ENCODE assay signal across 14 cellular contexts in the genomic region with DNA sequence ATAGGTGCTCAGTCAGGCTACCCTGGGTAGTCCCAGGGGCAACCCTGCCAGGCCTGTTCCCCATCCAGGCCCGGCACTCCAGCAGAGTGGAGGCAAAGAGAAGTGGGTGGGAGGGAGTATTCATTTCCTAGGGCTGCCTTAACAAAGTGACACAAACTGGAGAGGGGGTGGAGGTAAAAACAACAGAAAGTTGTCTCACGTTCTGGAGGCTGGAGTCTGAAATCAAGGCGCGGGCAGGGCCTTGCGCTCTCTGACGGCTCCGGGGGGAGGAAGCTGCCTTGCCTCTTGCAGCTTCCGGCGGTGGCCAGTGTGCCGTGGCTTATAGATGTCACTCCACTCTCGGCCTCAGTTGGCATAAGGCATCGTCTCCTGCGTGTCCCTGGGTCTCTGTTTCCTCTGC.
DNase-seq lines count a peak whose midpoint lies in the region; ATAC-seq and TF ChIP-seq lines count a peak whose summit lies in the region.
"Had no signal": no experiment of that assay in that cellular context is flagged by ENCODE, and none has a peak within 500 bp of the region (broad histone marks: within the 10 kb centered on the region; RNA-seq: fewer than 3 reads in every experiment).

No MANE protein-coding gene starts in this region.

- no peak for TF ChIP-seq CTCF in thyroid gland (IDR thresholded peaks at IDR 0.05)

- no peak overlapping the region for H3K27ac Mint-ChIP-seq in activated naive CD4-positive, alpha-beta T cell treated with anti-CD3 and anti-CD28 coated beads, Interleukin-2, amount 10 ng/mL, durations not matched to agents 7 days and 5 days

- no peaks in the 10 kb centered on the region for H3K36me3 Mint-ChIP-seq in activated naive CD4-positive, alpha-beta T cell treated with anti-CD3 and anti-CD28 coated beads, Interleukin-2, amount 10 ng/mL, durations not matched to agents 7 days and 5 days

- peak; percentile 50 for ATAC-seq in HG02623 (IDR thresholded peaks at IDR 0.05; ENCODE audit: unreplicated experiment)
- ATAC-seq: body of pancreas had no signal

- no peak for TF ChIP-seq POLR2A in thyroid gland (IDR thresholded peaks at IDR 0.05)

- no peaks in the 10 kb centered on the region for H3K36me3 ChIP-seq in thyroid gland
- H3K36me3 ChIP-seq: upper lobe of left lung had no signal

- no peaks in the 10 kb centered on the region for H3K9me3 ChIP-seq in thyroid gland
- H3K9me3 ChIP-seq: body of pancreas, upper lobe of left lung had no signal

- no peak overlapping the region for H3K4me3 Mint-ChIP-seq in activated naive CD4-positive, alpha-beta T cell treated with anti-CD3 and anti-CD28 coated beads, Interleukin-2, amount 10 ng/mL, durations not matched to agents 7 days and 5 days

- no peaks in the 10 kb centered on the region for H3K9me3 Mint-ChIP-seq in activated naive CD4-positive, alpha-beta T cell treated with anti-CD3 and anti-CD28 coated beads, Interleukin-2, amount 10 ng/mL, durations not matched to agents 7 days and 5 days

- peak; percentile 44 for DNase-seq in activated naive CD4-positive, alpha-beta T cell treated with anti-CD3 and anti-CD28 coated beads, Interleukin-2, amount 10 ng/mL, durations not matched to agents 7 days and 5 days
- DNase-seq in activated naive CD4-positive, alpha-beta T cell treated with Interleukin-2 at 50 U/mL for 16 hours = no peak
- DNase-seq in Kasumi-1 (lab: John Stamatoyannopoulos, UW) = peak; percentile 17 to 18
- peak; percentile 46 to 75 for DNase-seq in thyroid gland
- no peak for DNase-seq in AG20443 (ENCODE audit: low spot score)
- DNase-seq in NCI-H2227 (lab: John Stamatoyannopoulos, UW; ENCODE audit: unreplicated experiment) = no peak
- no peak for DNase-seq in iPS-NIHi7 (ENCODE audit: extremely low spot score)
- DNase-seq: body of pancreas, erythroblast, NCI-H1694 treated with DMSO at 0.1 percent for 48 hours, nucleus accumbens, Right ventricle myocardium superior, upper lobe of left lung had no signal

- peaks cover 24% of the 10 kb centered on the region for H3K27me3 Mint-ChIP-seq in activated naive CD4-positive, alpha-beta T cell treated with anti-CD3 and anti-CD28 coated beads, Interleukin-2, amount 10 ng/mL, durations not matched to agents 7 days and 5 days

- 39 to 63% methylated on average over 13 of the region's 13 CpGs for WGBS in thyroid gland, 2 donors

- H3K4me3 ChIP-seq in thyroid gland (replicated peaks in 1 of 3) = no peak overlapping the region
- H3K4me3 ChIP-seq: body of pancreas, upper lobe of left lung had no signal

- no peaks in the 10 kb centered on the region for H3K27me3 ChIP-seq in thyroid gland
- H3K27me3 ChIP-seq: body of pancreas, upper lobe of left lung had no signal

- H3K27ac ChIP-seq in thyroid gland = no peak overlapping the region
- H3K27ac ChIP-seq: body of pancreas, upper lobe of left lung had no signal

- CTCF ChIA-PET in activated naive CD4-positive, alpha-beta T cell treated with anti-CD3 and anti-CD28 coated beads, Interleukin-2, amount 10 ng/mL, durations not matched to agents 7 days and 5 days (lab: Charles Lee) = interaction anchor here (1.2 kb wide), 1 partner anchor 99 kb away, joined by 3 read pairs; no protein-coding TSS in a partner anchor

- intact Hi-C loops in thyroid gland (cut with DNase I) = no loop called here

- peaks cover 8% of the 10 kb centered on the region for H3K4me1 Mint-ChIP-seq in activated naive CD4-positive, alpha-beta T cell treated with anti-CD3 and anti-CD28 coated beads, Interleukin-2, amount 10 ng/mL, durations not matched to agents 7 days and 5 days

- peaks cover 2 to 17% of the 10 kb centered on the region in 2 donors for H3K4me1 ChIP-seq in thyroid gland
- H3K4me1 ChIP-seq: body of pancreas, upper lobe of left lung had no signal

Comparison
In these comparisons a context has a peak if more than half of its experiments do, and no peak if none do; other contexts are left out.
1. DNase-seq: peak in activated naive CD4-positive, alpha-beta T cell treated with anti-CD3 and anti-CD28 coated beads, Interleukin-2, amount 10 ng/mL, durations not matched to agents 7 days and 5 days (single experiment), Kasumi-1 (2 of 2) and thyroid gland (2 of 2); none in activated naive CD4-positive, alpha-beta T cell treated with Interleukin-2 at 50 U/mL for 16 hours (single experiment), AG20443 (single experiment), NCI-H2227 (single experiment) and iPS-NIHi7 (single experiment).